In genomic region chr1:32817159-32817814, GRCh38 we compare ENCODE assay signal across 1 cellular context.
TF ChIP-seq lines count a peak whose summit lies in the region.

S100PBP (plus strand) TSS chr1:32817653; CDS start chr1:32826100, 8,447 bp downstream.
YARS1 (minus strand) TSS chr1:32817358; CDS start chr1:32817244, 114 bp downstream.

TF ChIP-seq in K562, 482 proteins besides CTCF, POLR2A, EP300 and RAD21 (continued from another document and continues in another):
- peak; percentile 30; the same call in 1 of the 2 replicates for TF ChIP-seq ZNF239 (CRISPR knock-in tag; IDR thresholded peaks at IDR 0.05)
- no peak for TF ChIP-seq CUX1 (CRISPR knock-in tag; IDR thresholded peaks at IDR 0.05)
- TF ChIP-seq ZNF639 (CRISPR knock-in tag; conservative IDR thresholded peaks at IDR 0.05 in 1 of 2, IDR thresholded peaks at IDR 0.05 in 1 of 2), result peak in 1 of 2 experiments; percentile 87; a peak in 2 of 4 replicates
- no peak for TF ChIP-seq BCLAF1 (IDR thresholded peaks at IDR 0.05; ENCODE audit: borderline replicate concordance in 1 of 2, control insufficient read depth in 1 of 2, low read depth in 2 of 2, low read length in 1 of 2)
- no peak; the same call in 1 of the 2 replicates for TF ChIP-seq ZNF282 (CRISPR knock-in tag; IDR thresholded peaks at IDR 0.05)
- TF ChIP-seq ZBTB1 (CRISPR knock-in tag; IDR thresholded peaks at IDR 0.05; ENCODE audit: borderline replicate concordance, low read depth), result no peak
- peak; percentile 85 for TF ChIP-seq ZNF384 (IDR thresholded peaks at IDR 0.05; ENCODE audit: low read depth, low read length)
- TF ChIP-seq ZBTB2 (IDR thresholded peaks at IDR 0.05), result 0 out of 2 replicates have a peak, but pooled peaks have one; percentile 54
- no peak for TF ChIP-seq EZH2 (IDR thresholded peaks at IDR 0.05; ENCODE audit: borderline replicate concordance, low read depth, low read length)
- peak; percentile 93 for TF ChIP-seq SREBF1 (IDR thresholded peaks at IDR 0.05; ENCODE audit: borderline replicate concordance, low read depth, low read length)
- peak; percentile 61; the same call in 1 of the 2 replicates for TF ChIP-seq PML (IDR thresholded peaks at IDR 0.05; ENCODE audit: low read length)
- peak; percentile 90 for TF ChIP-seq GATAD2B (IDR thresholded peaks at IDR 0.05; ENCODE audit: borderline replicate concordance)
- peak; percentile 10 for TF ChIP-seq ZNF146 (CRISPR knock-in tag; IDR thresholded peaks at IDR 0.05; ENCODE audit: unreplicated experiment)
- peak; percentile 27 to 91; a peak in 2 of 4 replicates for TF ChIP-seq TEAD1 (CRISPR knock-in tag; IDR thresholded peaks at IDR 0.05)
- 0 out of 2 replicates have a peak, but pooled peaks have one; percentile 31 for TF ChIP-seq SMARCC2 (IDR thresholded peaks at IDR 0.05; ENCODE audit: low read depth)
- peak; percentile 23; the same call in 1 of the 2 replicates for TF ChIP-seq DMBX1 (CRISPR knock-in tag; IDR thresholded peaks at IDR 0.05; ENCODE audit: borderline replicate concordance)
- TF ChIP-seq E2F6 (IDR thresholded peaks at IDR 0.05; ENCODE audit: borderline replicate concordance in 1 of 2, extremely low read depth in 1 of 2, insufficient read depth in 1 of 2, insufficient read length in 1 of 2, low read depth in 1 of 2, low read length in 1 of 2, poor library complexity in 1 of 2, severe bottlenecking in 1 of 2), result peak; percentile 76 to 91
- TF ChIP-seq CBFA2T2 (conservative IDR thresholded peaks at IDR 0.05), result no peak; the same call in 1 of the 2 replicates
- peak; percentile 76; the same call in 1 of the 2 replicates for TF ChIP-seq ZNF431 (CRISPR knock-in tag; IDR thresholded peaks at IDR 0.05)
- no peak for TF ChIP-seq CBX8 (IDR thresholded peaks at IDR 0.05; ENCODE audit: borderline replicate concordance, extremely low read depth, low read depth, low read length, poor library complexity, severe bottlenecking)
- TF ChIP-seq ZNF586 (CRISPR knock-in tag; conservative IDR thresholded peaks at IDR 0.05), result no peak
- TF ChIP-seq ZNF277 (CRISPR knock-in tag; IDR thresholded peaks at IDR 0.05; ENCODE audit: borderline replicate concordance), result no peak
- no peak for TF ChIP-seq HNRNPH1 (optimal IDR thresholded peaks at IDR 0.05; ENCODE audit: low read depth, low read length)
- peak; percentile 17; the same call in 1 of the 2 replicates for TF ChIP-seq OTX1 (CRISPR knock-in tag; IDR thresholded peaks at IDR 0.05)
- TF ChIP-seq MGA (IDR thresholded peaks at IDR 0.05), result peak; percentile 87
- TF ChIP-seq MCM2 (IDR thresholded peaks at IDR 0.05; ENCODE audit: low read depth), result no peak
- TF ChIP-seq MAFG (tag; conservative IDR thresholded peaks at IDR 0.05), result no peak
- TF ChIP-seq FOXK2 (conservative IDR thresholded peaks at IDR 0.05 in 1 of 2, IDR thresholded peaks at IDR 0.05 in 1 of 2; ENCODE audit: low read depth in 2 of 2), result peak; percentile 71 to 95; a peak in 3 of 4 replicates
